In the genomic region with DNA sequence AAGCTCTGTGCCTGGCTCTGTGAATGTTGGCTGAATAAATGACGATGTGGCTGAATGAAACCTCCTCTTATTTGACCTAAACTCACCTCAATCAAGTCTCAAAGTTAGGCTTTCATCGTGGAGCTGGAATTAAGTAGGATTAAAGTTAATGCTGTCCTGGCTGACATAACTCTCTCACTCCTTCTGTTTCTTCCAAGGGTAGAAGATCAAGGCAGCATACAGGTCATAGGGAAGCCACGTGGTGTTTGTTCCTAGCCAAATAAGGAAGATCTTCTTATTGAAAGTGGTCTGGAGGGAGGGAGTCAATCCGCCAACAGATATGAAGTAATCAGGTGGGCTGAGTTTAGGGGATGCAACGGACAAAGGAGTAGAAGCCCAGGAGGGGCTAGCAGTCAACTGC, we compare ENCODE assay signal across 24 cellular contexts. TPM values are rescaled to one million over a fixed set of nuclear protein-coding genes. Genes with fewer than 3 reads are reported as not detected.
DNase-seq lines count a peak whose midpoint lies in the region; ATAC-seq and TF ChIP-seq lines count a peak whose summit lies in the region.
"Had no signal": no experiment of that assay in that cellular context is flagged by ENCODE, and none has a peak within 500 bp of the region (broad histone marks: within the 10 kb centered on the region; RNA-seq: fewer than 3 reads in every experiment).

No MANE protein-coding gene starts in this region.

- intact Hi-C loops in posterior vena cava (cut with DNase I) (no loop called here), sigmoid colon (cut with DNase I) (no loop called here)

- in situ Hi-C loops in G401 (cut with HindIII; ENCODE audit: low sequenced_read_pairs) = no loop called here

- H3K27ac ChIP-seq in WERI-Rb-1 = peak overlapping the region; percentile 16; the same call in 1 of the 2 replicates
- H3K27ac ChIP-seq in esophagus (ENCODE audit: low read depth in 2 of 2, low read length in 1 of 2) = peak overlapping the region; percentile 33 to 56
- no peak overlapping the region for H3K27ac ChIP-seq in sigmoid colon
- H3K27ac ChIP-seq: 22Rv1, KMS-11, SK-N-MC had no signal

- no peak overlapping the region for H3K4me3 ChIP-seq in WERI-Rb-1 (ENCODE audit: low read depth, low read length)
- H3K4me3 ChIP-seq in esophagus (ENCODE audit: low read depth in 1 of 2, low read length in 2 of 2) = no peak overlapping the region
- no peak overlapping the region for H3K4me3 ChIP-seq in sigmoid colon
- H3K4me3 ChIP-seq: HAP-1, SK-N-MC had no signal

- TF ChIP-seq CTCF in WERI-Rb-1 (IDR thresholded peaks at IDR 0.05; ENCODE audit: low read depth, low read length) (no peak), sigmoid colon (IDR thresholded peaks at IDR 0.05) (no peak)

- TF ChIP-seq POLR2A in sigmoid colon (IDR thresholded peaks at IDR 0.05) = no peak

- H3K9me3 ChIP-seq in WERI-Rb-1 (ENCODE audit: severe bottlenecking) (no peaks in the 10 kb centered on the region), esophagus (ENCODE audit: control insufficient read depth in 2 of 2, insufficient read depth in 1 of 2, low read depth in 1 of 2, low read length in 1 of 2) (peaks cover 0 to 6% of the 10 kb centered on the region in 2 donors), sigmoid colon (no peaks in the 10 kb centered on the region)
- H3K9me3 ChIP-seq: BE2C, HAP-1 had no signal

- H3K27me3 ChIP-seq in WERI-Rb-1 (ENCODE audit: insufficient read depth, low read depth, severe bottlenecking) (no peaks in the 10 kb centered on the region), esophagus (ENCODE audit: control insufficient read depth in 1 of 2, insufficient read depth in 2 of 2, low read length in 2 of 2) (no peaks in the 10 kb centered on the region), sigmoid colon (peaks cover 0 to 17% (median 0%) of the 10 kb centered on the region in 3 donors)
- H3K27me3 ChIP-seq: BE2C had no signal

- no peak for TF ChIP-seq EP300 in sigmoid colon (IDR thresholded peaks at IDR 0.05)

- H3K36me3 ChIP-seq in WERI-Rb-1 (no peaks in the 10 kb centered on the region), esophagus (ENCODE audit: control insufficient read depth in 2 of 2, insufficient read depth in 2 of 2, low read length in 1 of 2) (no peaks in the 10 kb centered on the region), sigmoid colon (no peaks in the 10 kb centered on the region)
- H3K36me3 ChIP-seq: BE2C, HAP-1 had no signal

- 23 to 32% methylated on average over 5 of the region's 5 CpGs for WGBS in esophagus, 2 donors
- whole genome bisulfite sequencing in sigmoid colon, 2 donors = 58 to 67% methylated on average over 5 of the region's 5 CpGs

- no peak for ATAC-seq in GM21367 (IDR thresholded peaks at IDR 0.05; ENCODE audit: unreplicated experiment)

- peak; percentile 62 for DNase-seq in D341Med (ENCODE audit: low spot score)
- peak; percentile 72 for DNase-seq in WERI-Rb-1
- DNase-seq in posterior vena cava (ENCODE audit: low spot score) = peak; percentile 14
- DNase-seq in G401 (ENCODE audit: low spot score) = no peak
- DNase-seq in sigmoid colon = no peak
- DNase-seq: BE2C, DMS53, GOT3, HFFc6, NCI-H1048, NCI-H1694 treated with DMSO at 0.1 percent for 48 hours, NCI-H2081, NCI-H2171, NCI-H226, NCI-H510A, SIG-M5 had no signal

- H3K4me1 ChIP-seq in esophagus (ENCODE audit: control insufficient read depth in 2 of 2, insufficient read depth in 2 of 2, low read length in 1 of 2) (peaks cover 0 to 8% of the 10 kb centered on the region in 2 donors), sigmoid colon (no peaks in the 10 kb centered on the region)
- H3K4me1 ChIP-seq: BE2C, HAP-1 had no signal

RNA-seq across cellular contexts. Expression of gene TRIM29, which starts 59.5 kb away (rescaled TPM):
- polyA plus RNA-seq in esophagus = 1,000 to 10,000 TPM in 1 of 2 donors, 100 to 1,000 TPM in 1; 943 to 1,078 TPM
- total RNA-seq in posterior vena cava = 1 to 10 TPM; 8.5 to 8.7 TPM
- not detected in 2 replicates for total RNA-seq in G401 (2014; rRNA removed; shearing (Covaris generic))
- total RNA-seq in sigmoid colon = 1 to 10 TPM in 3 of 4 donors, under 1 TPM in 1; 0.33 to 6.9 (median 1.1) TPM
- polyA plus RNA-seq in sigmoid colon = 1 to 10 TPM; 6.0 to 8.5 (median 7.2) TPM
- polyA plus RNA-seq: CD14-positive monocyte, IgD-negative memory B cell had no signal

Comparison
In these comparisons a context has a peak if more than half of its experiments do, and no peak if none do; other contexts are left out.
1. DNase-seq: peak in D341Med (single experiment), WERI-Rb-1 (single experiment) and posterior vena cava (single experiment); none in G401 (single experiment) and sigmoid colon (single experiment).
2. H3K27ac ChIP-seq: peak in WERI-Rb-1 (single experiment) and esophagus (2 of 2); none in sigmoid colon (0 of 4).